Comparison of ENCODE assay signal across 16 cellular contexts in genomic region chr13:79226250-79226649, GRCh38.
DNase-seq lines count a peak whose midpoint lies in the region; TF ChIP-seq lines count a peak whose summit lies in the region.
"Had no signal": no experiment of that assay in that cellular context is flagged by ENCODE, and none has a peak within 500 bp of the region (broad histone marks: within the 10 kb centered on the region; RNA-seq: fewer than 3 reads in every experiment).

No MANE protein-coding gene starts in this region.

- H2AK5ac ChIP-seq in trophoblast cell (ENCODE audit: low read length): no peak overlapping the region

- no peak overlapping the region for H2AFZ ChIP-seq in trophoblast cell (ENCODE audit: insufficient read depth, low read length, poor library complexity)
- H2AFZ ChIP-seq in neural progenitor cell (replicated peaks): no peak overlapping the region

- no peaks in the 10 kb centered on the region for H4K20me1 ChIP-seq in neural progenitor cell (ENCODE audit: low read depth)

- H3K9ac ChIP-seq in trophoblast cell (ENCODE audit: low read length) (no peak overlapping the region), neural progenitor cell (no peak overlapping the region)

- H3K4me3 Mint-ChIP-seq in neural progenitor cell: no peak overlapping the region

- no peak overlapping the region for H2BK5ac ChIP-seq in trophoblast cell (ENCODE audit: low read depth, low read length, poor library complexity)

- H3K27me3 ChIP-seq in trophoblast cell (ENCODE audit: insufficient read depth, low read length): no peaks in the 10 kb centered on the region
- no peaks in the 10 kb centered on the region for H3K27me3 ChIP-seq in neural progenitor cell
- H3K27me3 ChIP-seq: BE2C, MG63, SJCRH30 had no signal

- DNase-seq in NCI-H146 treated with DMSO at 0.1 percent for 48 hours (lab: John Stamatoyannopoulos, UW; ENCODE audit: unreplicated experiment) (peak; percentile 97), NCI-H69 (lab: John Stamatoyannopoulos, UW) (peak; percentile 48), fibroblast of villous mesenchyme (ENCODE audit: low read depth) (peak; percentile 27), trophoblast cell (peak; percentile 32 to 78), NCI-H82 (lab: John Stamatoyannopoulos, UW) (no peak), coronary artery (ENCODE audit: low spot score) (no peak), neural progenitor cell (ENCODE audit: low spot score) (no peak)
- DNase-seq: BE2C, DMS79, MG63, NCI-H187, NCI-H2107, NCI-H510A treated with DMSO at 0.1 percent for 48 hours, OCI-M1 had no signal

- H2BK12ac ChIP-seq in trophoblast cell (ENCODE audit: low read length): no peak overlapping the region

- H3F3A ChIP-seq in neural progenitor cell (ENCODE audit: low read depth): no peaks in the 10 kb centered on the region

- no peak overlapping the region for H3K18ac ChIP-seq in trophoblast cell (ENCODE audit: low read length)

- peaks cover 5% of the 10 kb centered on the region for H3K79me1 ChIP-seq in trophoblast cell (ENCODE audit: low read length)

- H3K4ac ChIP-seq in trophoblast cell (ENCODE audit: low read depth, low read length): no peak overlapping the region

- no peaks in the 10 kb centered on the region for H3K9me3 Mint-ChIP-seq in neural progenitor cell

- H3K36me3 Mint-ChIP-seq in neural progenitor cell: no peaks in the 10 kb centered on the region

- H3K4me1 ChIP-seq in trophoblast cell (ENCODE audit: control insufficient read depth in 1 of 2, insufficient read depth in 2 of 2, low read length in 2 of 2) (peaks cover 19 to 29% of the 10 kb centered on the region in 2 experiments), neural progenitor cell (peaks cover 14% of the 10 kb centered on the region)
- H3K4me1 ChIP-seq: BE2C had no signal

- H3K27ac ChIP-seq in trophoblast cell (ENCODE audit: low read depth, low read length) (peak overlapping the region; percentile 66), coronary artery (no peak overlapping the region), neural progenitor cell (no peak overlapping the region)
- H3K27ac ChIP-seq: SJCRH30 had no signal

- peaks cover 6% of the 10 kb centered on the region for H3K27me3 Mint-ChIP-seq in neural progenitor cell (ENCODE audit: insufficient read depth, low read depth)

- TF ChIP-seq CTCF in fibroblast of villous mesenchyme (IDR thresholded peaks at IDR 0.05; ENCODE audit: insufficient read depth, low read depth, low read length) (no peak), coronary artery (IDR thresholded peaks at IDR 0.05) (no peak), neural progenitor cell (IDR thresholded peaks at IDR 0.05) (no peak)

- H3K4me1 Mint-ChIP-seq in neural progenitor cell: peaks cover 14% of the 10 kb centered on the region

- no peak overlapping the region for H3K14ac ChIP-seq in trophoblast cell (ENCODE audit: low read length)

- H3K36me3 ChIP-seq in trophoblast cell (ENCODE audit: control insufficient read depth in 1 of 2, insufficient read depth in 2 of 2, low read length in 2 of 2) (no peaks in the 10 kb centered on the region), neural progenitor cell (no peaks in the 10 kb centered on the region)
- H3K36me3 ChIP-seq: BE2C, MG63, SJCRH30 had no signal

- no peak overlapping the region for H4K91ac ChIP-seq in trophoblast cell (ENCODE audit: low read depth, low read length)

- no peak overlapping the region for H3K4me2 ChIP-seq in trophoblast cell (ENCODE audit: low read length)
- H3K4me2 ChIP-seq in neural progenitor cell: no peak overlapping the region

- H3K9me3 ChIP-seq in trophoblast cell (ENCODE audit: insufficient read depth, low read depth, low read length): no peaks in the 10 kb centered on the region
- no peaks in the 10 kb centered on the region for H3K9me3 ChIP-seq in neural progenitor cell (ENCODE audit: low read depth)
- H3K9me3 ChIP-seq: BE2C, MG63, SJCRH30 had no signal

- no peak overlapping the region for H2BK120ac ChIP-seq in trophoblast cell (ENCODE audit: insufficient read depth, low read length, poor library complexity)

- WGBS in trophoblast cell (ENCODE audit: extremely low coverage, insufficient coverage, insufficient read length): no CpG with 5 or more reads among the region's 8 CpGs

- H4K12ac ChIP-seq in trophoblast cell (ENCODE audit: low read depth, low read length): no peak overlapping the region

- no peak overlapping the region for H3K27ac Mint-ChIP-seq in neural progenitor cell

- H3K4me3 ChIP-seq in fibroblast of villous mesenchyme (ENCODE audit: low read depth, low read length) (no peak overlapping the region), trophoblast cell (ENCODE audit: low read depth, low read length) (no peak overlapping the region), coronary artery (no peak overlapping the region), neural progenitor cell (no peak overlapping the region)
- H3K4me3 ChIP-seq: K562, MG63, SJCRH30 had no signal

- H3K79me2 ChIP-seq in trophoblast cell (ENCODE audit: control insufficient read depth, insufficient read depth, low read length, poor library complexity) (no peaks in the 10 kb centered on the region), neural progenitor cell (ENCODE audit: low read depth) (no peaks in the 10 kb centered on the region)

- H4K8ac ChIP-seq in trophoblast cell (ENCODE audit: low read depth, low read length): no peak overlapping the region

- no peak overlapping the region for H3K23ac ChIP-seq in trophoblast cell (ENCODE audit: low read length)

Comparison
In these comparisons a context has a peak if more than half of its experiments do, and no peak if none do; other contexts are left out.
1. DNase-seq: peak in NCI-H146 treated with DMSO at 0.1 percent for 48 hours (single experiment), NCI-H69 (single experiment), fibroblast of villous mesenchyme (single experiment) and trophoblast cell (2 of 2); none in NCI-H82 (single experiment), coronary artery (single experiment) and neural progenitor cell (single experiment).